Comparison of ENCODE assay signal across 17 cellular contexts in the genomic region with DNA sequence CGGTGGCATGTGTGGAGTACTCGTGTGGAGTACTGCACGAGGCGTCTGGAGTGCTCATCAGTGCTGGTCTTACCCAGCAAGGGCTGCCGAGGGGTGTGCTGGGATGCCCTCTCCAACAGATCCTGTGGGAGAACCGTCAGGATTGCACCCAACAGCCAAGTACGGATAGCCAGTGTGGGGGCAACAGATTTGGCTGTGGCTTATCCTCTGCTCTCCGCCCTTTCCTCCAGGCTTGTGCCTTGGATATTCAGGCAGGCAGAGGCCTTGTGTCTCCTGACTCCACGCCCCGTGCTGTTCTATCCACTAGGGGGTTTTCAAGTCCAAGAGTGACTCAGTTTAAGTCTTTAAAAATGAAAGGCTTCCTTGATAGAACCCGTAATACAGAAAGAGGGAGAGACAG.
A peak's percentile ranks its signal among the peaks of the same experiment; 100 is the strongest.
DNase-seq lines count a peak whose midpoint lies in the region; ATAC-seq and TF ChIP-seq lines count a peak whose summit lies in the region.
"Had no signal": no experiment of that assay in that cellular context is flagged by ENCODE, and none has a peak within 500 bp of the region (broad histone marks: within the 10 kb centered on the region; RNA-seq: fewer than 3 reads in every experiment).

No MANE protein-coding gene starts in this region.

- POLR2A ChIA-PET in activated CD4-positive, alpha-beta memory T cell treated with anti-CD3 and anti-CD28 coated beads, Interleukin-2, amount 10 ng/mL, durations not matched to agents 7 days and 5 days (lab: Charles Lee), result no interaction called here

- CTCF ChIA-PET in activated CD4-positive, alpha-beta memory T cell treated with anti-CD3 and anti-CD28 coated beads, Interleukin-2, amount 10 ng/mL, durations not matched to agents 7 days and 5 days (lab: Charles Lee), result no interaction called here

- H3K4me1 ChIP-seq in iPS-20b (ENCODE audit: insufficient read depth, low read length), result peaks cover 35% of the 10 kb centered on the region
- H3K4me1 ChIP-seq in stomach, result no peaks in the 10 kb centered on the region

- 84 to 89% (median 88%) methylated on average over 10 to 11 of the region's 11 CpGs for WGBS in stomach, 5 donors

- TF ChIP-seq CTCF in stomach (IDR thresholded peaks at IDR 0.05), result no peak

- H3K4me3 ChIP-seq in iPS-20b (ENCODE audit: low read length), result no peak overlapping the region; the same call in 1 of the 2 replicates
- no peak overlapping the region for H3K4me3 ChIP-seq in stomach

- H3K27me3 ChIP-seq in iPS-20b (ENCODE audit: insufficient read depth, low read length), result 0 out of 2 replicates have a peak, but pooled peaks cover 7% of the 10 kb centered on the region
- H3K27me3 ChIP-seq in stomach, result no peaks in the 10 kb centered on the region

- H3K27me3 Mint-ChIP-seq in activated CD4-positive, alpha-beta memory T cell treated with anti-CD3 and anti-CD28 coated beads, Interleukin-2, amount 10 ng/mL, durations not matched to agents 7 days and 5 days, result peaks cover 3% of the 10 kb centered on the region

- H3K36me3 ChIP-seq in iPS-20b (ENCODE audit: insufficient read depth, low read depth, low read length) (no peaks in the 10 kb centered on the region), stomach (no peaks in the 10 kb centered on the region)

- no peaks in the 10 kb centered on the region for H3K36me3 Mint-ChIP-seq in activated CD4-positive, alpha-beta memory T cell treated with anti-CD3 and anti-CD28 coated beads, Interleukin-2, amount 10 ng/mL, durations not matched to agents 7 days and 5 days (ENCODE audit: low read depth)
- H3K36me3 Mint-ChIP-seq: CD8-positive, alpha-beta memory T cell had no signal

- no peak for ATAC-seq in esophagus mucosa
- ATAC-seq: activated CD4-positive, CD25-positive, alpha-beta regulatory T cell treated with anti-CD3 and anti-CD28 coated beads, Interleukin-2, amount 50 U/mL, for 24 hours; activated T-cell treated with anti-CD3 and anti-CD28 coated beads, Interleukin-2, amount 50 U/mL, for 72 hours; left colon had no signal

- peak; percentile 21 for DNase-seq in activated CD8-positive, alpha-beta memory T cell treated with anti-CD3 and anti-CD28 coated beads for 24 hours
- DNase-seq in activated CD8-positive, alpha-beta memory T cell treated with anti-CD3 and anti-CD28 coated beads, Interleukin-2, amount 50 U/mL, for 48 hours, result no peak
- peak; percentile 10 for DNase-seq in activated CD4-positive, alpha-beta memory T cell treated with anti-CD3 and anti-CD28 coated beads, Interleukin-2, amount 10 ng/mL, durations not matched to agents 7 days and 5 days
- DNase-seq in stomach (peak; percentile 10), HuH-7 (ENCODE audit: low spot score) (no peak), pons (ENCODE audit: low spot score) (no peak)
- DNase-seq: activated T-cell treated with anti-CD3 and anti-CD28 coated beads, Interleukin-2, amount 50 U/mL, for 72 hours; CD8-positive, alpha-beta memory T cell; effector CD8-positive, alpha-beta T cell; HFFc6; left colon; NCI-H1048; NCI-H2227 treated with DMSO at 0.1 percent for 48 hours; OCI-M1 had no signal

- H3K9ac ChIP-seq in iPS-20b (ENCODE audit: low read depth, low read length), result peak overlapping the region; percentile 71; the same call in 1 of the 2 replicates

- H3K9me3 Mint-ChIP-seq in activated CD4-positive, alpha-beta memory T cell treated with anti-CD3 and anti-CD28 coated beads, Interleukin-2, amount 10 ng/mL, durations not matched to agents 7 days and 5 days, result no peaks in the 10 kb centered on the region
- H3K9me3 Mint-ChIP-seq: activated T-cell treated with anti-CD3 and anti-CD28 coated beads, Interleukin-2, amount 50 U/mL, for 72 hours; CD8-positive, alpha-beta memory T cell; HFFc6 had no signal

- TF ChIP-seq POLR2A in stomach (IDR thresholded peaks at IDR 0.05), result no peak

- intact Hi-C loops in stomach (cut with DNase I; ENCODE audit: low total_unique reads), result no loop called here

- no peak overlapping the region for H3K27ac Mint-ChIP-seq in activated CD4-positive, alpha-beta memory T cell treated with anti-CD3 and anti-CD28 coated beads, Interleukin-2, amount 10 ng/mL, durations not matched to agents 7 days and 5 days
- H3K27ac Mint-ChIP-seq: activated T-cell treated with anti-CD3 and anti-CD28 coated beads, Interleukin-2, amount 50 U/mL, for 72 hours; CD8-positive, alpha-beta memory T cell; HFFc6 had no signal

- H3K9me3 ChIP-seq in iPS-20b (ENCODE audit: insufficient read depth, low read depth, low read length), result no peaks in the 10 kb centered on the region
- H3K9me3 ChIP-seq in stomach, result no peaks in the 10 kb centered on the region

- no peak overlapping the region for H3K4me3 Mint-ChIP-seq in activated CD4-positive, alpha-beta memory T cell treated with anti-CD3 and anti-CD28 coated beads, Interleukin-2, amount 10 ng/mL, durations not matched to agents 7 days and 5 days
- H3K4me3 Mint-ChIP-seq: activated T-cell treated with anti-CD3 and anti-CD28 coated beads, Interleukin-2, amount 50 U/mL, for 72 hours; CD8-positive, alpha-beta memory T cell; HFFc6 had no signal

- H3K27ac ChIP-seq in iPS-20b (ENCODE audit: low read length) (peak overlapping the region; percentile 85), stomach (no peak overlapping the region)

- no peak for TF ChIP-seq EP300 in stomach (IDR thresholded peaks at IDR 0.05)

- H3K4me1 Mint-ChIP-seq in activated CD4-positive, alpha-beta memory T cell treated with anti-CD3 and anti-CD28 coated beads, Interleukin-2, amount 10 ng/mL, durations not matched to agents 7 days and 5 days, result no peaks in the 10 kb centered on the region
- H3K4me1 Mint-ChIP-seq: CD8-positive, alpha-beta memory T cell had no signal

Comparison
In these comparisons a context has a peak if more than half of its experiments do, and no peak if none do; other contexts are left out.
1. DNase-seq: peak in activated CD8-positive, alpha-beta memory T cell treated with anti-CD3 and anti-CD28 coated beads for 24 hours (single experiment), activated CD4-positive, alpha-beta memory T cell treated with anti-CD3 and anti-CD28 coated beads, Interleukin-2, amount 10 ng/mL, durations not matched to agents 7 days and 5 days (single experiment) and stomach (single experiment); none in activated CD8-positive, alpha-beta memory T cell treated with anti-CD3 and anti-CD28 coated beads, Interleukin-2, amount 50 U/mL, for 48 hours (single experiment), HuH-7 (single experiment) and pons (single experiment).